Comparison of ENCODE assay signal across 8 cellular contexts in the genomic region with DNA sequence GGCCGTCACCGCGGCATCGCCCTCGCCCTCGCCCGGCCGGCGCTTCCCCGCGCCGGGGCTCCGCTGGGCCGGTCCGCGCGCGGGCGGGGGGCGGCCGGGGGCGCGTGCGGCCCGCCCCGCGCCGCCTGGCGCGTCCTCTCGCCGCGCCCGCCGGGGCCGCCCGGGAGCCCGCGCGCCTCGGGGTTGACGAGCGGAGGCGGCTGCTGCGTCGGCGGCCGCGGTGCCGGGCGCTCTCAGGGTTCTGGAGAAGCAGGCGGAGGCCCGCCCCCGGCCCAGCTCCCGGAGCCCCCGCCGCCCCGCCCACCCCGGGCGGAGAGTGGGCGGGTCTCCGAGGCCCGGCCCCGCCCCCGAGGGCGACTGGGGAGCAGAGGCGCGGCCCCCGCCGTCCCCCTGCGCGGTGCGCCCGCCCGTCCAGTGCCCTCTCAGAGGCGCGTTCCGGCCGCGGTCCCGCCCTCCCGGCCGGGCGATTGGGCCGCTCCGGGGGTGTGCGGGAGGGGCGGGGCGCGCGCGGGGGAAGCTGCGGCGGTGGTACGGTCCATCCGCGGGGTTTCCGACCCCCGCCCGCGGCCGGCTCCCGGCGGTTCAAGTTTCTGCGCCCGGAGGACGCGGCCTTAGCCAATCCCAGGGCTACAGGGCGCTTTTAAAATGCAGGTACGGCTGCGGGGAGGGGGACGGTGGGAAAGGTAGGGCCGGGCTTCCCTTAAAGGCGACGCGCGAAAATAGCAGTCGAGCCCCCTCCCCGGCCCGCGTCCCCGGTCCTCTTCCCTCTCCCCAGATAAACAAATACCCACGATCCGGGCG. TPM values are rescaled to one million over a fixed set of nuclear protein-coding genes. Genes with fewer than 3 reads are reported as not detected.
DNase-seq lines count a peak whose midpoint lies in the region; ATAC-seq and TF ChIP-seq lines count a peak whose summit lies in the region.

TSS of gene CCDC85C (minus strand) at position 243 of the 801 bp plus-strand sequence. CDS start 248 bp downstream, outside the sequence.

- peak within 1 kb of the TSS; percentile 85 for H3K18ac ChIP-seq in H9 (ENCODE audit: insufficient read length, low read depth, low read length)

- H3K27me3 ChIP-seq in H9 (ENCODE audit: insufficient read depth, low read length) (peaks cover 18% of the 10 kb centered on the region; the same call in 1 of the 2 replicates), MG63 (no peaks in the 10 kb centered on the region), SJSA1 (replicated peaks) (no peaks in the 10 kb centered on the region)

- no peaks in the 10 kb centered on the region for H4K20me1 ChIP-seq in H9 (ENCODE audit: control insufficient read depth, insufficient read depth, insufficient read length)

- H4K91ac ChIP-seq in H9 (ENCODE audit: insufficient read length, low read depth, low read length), result no peak within 1 kb of the TSS

- H2AFZ ChIP-seq in H9 (ENCODE audit: low read length), result no peak within 1 kb of the TSS

- H3K4me2 ChIP-seq in H9 (ENCODE audit: insufficient read depth, insufficient read length, low read length), result peak within 1 kb of the TSS; percentile 61

- H3K4me1 Mint-ChIP-seq in H9, result peaks cover 34 to 48% of the 10 kb centered on the region in 2 experiments
- peaks cover 38% of the 10 kb centered on the region for H3K4me1 Mint-ChIP-seq in neural crest cell
- H3K4me1 Mint-ChIP-seq in stimulated activated naive CD8-positive, alpha-beta T cell treated with anti-CD3 and anti-CD28 coated beads, Interleukin-15, amount 100 ng/mL, for 72 hours, result peaks cover 43% of the 10 kb centered on the region

- no peak within 1 kb of the TSS for H2BK15ac ChIP-seq in H9 (ENCODE audit: low read depth, low read length)

- peak within 1 kb of the TSS; percentile 63 for H3K9ac ChIP-seq in H9 (ENCODE audit: extremely low read depth, insufficient read length, low read length)

- H3K27ac ChIP-seq in H9 (ENCODE audit: insufficient read length, low read depth, low read length) (no peak within 1 kb of the TSS), SJSA1 (peak within 1 kb of the TSS; percentile 82)

- peak; percentile 94 for DNase-seq in EH (ENCODE audit: low read depth)
- peak; percentile 97 for DNase-seq in H9
- DNase-seq in MG63, result peak; percentile 90
- peak; percentile 85 to 93 for DNase-seq in SJSA1 (ENCODE audit: low read depth in 1 of 2, low spot score in 2 of 2)
- DNase-seq in activated naive CD4-positive, alpha-beta T cell treated with Interleukin-2 at 50 U/mL for 16 hours, result peak; percentile 93
- peak; percentile 85 for DNase-seq in foreskin melanocyte
- DNase-seq in neural crest cell (ENCODE audit: low read depth, low spot score), result peak; percentile 94
- DNase-seq in stimulated activated naive CD8-positive, alpha-beta T cell treated with anti-CD3 and anti-CD28 coated beads, Interleukin-15, amount 100 ng/mL, for 72 hours, result peak; percentile 96 to 98

- peaks cover 0 to 3% (median 0%) of the 10 kb centered on the region in 3 experiments; a peak in 3 of 7 replicates for H3K36me3 Mint-ChIP-seq in H9 (ENCODE audit: insufficient read depth in 1 of 3, low read depth in 3 of 3)
- H3K36me3 Mint-ChIP-seq in neural crest cell (ENCODE audit: low read depth), result no peaks in the 10 kb centered on the region

- WGBS in H9 (ENCODE audit: extremely low coverage, insufficient read length, low lambda C conversion rate), result no CpG with 5 or more reads among the region's 125 CpGs

- no peak within 1 kb of the TSS for H2BK20ac ChIP-seq in H9 (ENCODE audit: low read depth, low read length, poor library complexity, severe bottlenecking)

- peaks cover 3% of the 10 kb centered on the region for H3K79me1 ChIP-seq in H9 (ENCODE audit: insufficient read depth, low read depth, low read length, poor library complexity, severe bottlenecking)

- peaks cover 8% of the 10 kb centered on the region; the same call in 1 of the 2 replicates for H3K79me2 ChIP-seq in H9 (ENCODE audit: insufficient read depth, low read length)

- no peaks in the 10 kb centered on the region; the same call in 1 of the 2 replicates for H3K4me1 ChIP-seq in H9 (ENCODE audit: insufficient read depth, low read length)
- H3K4me1 ChIP-seq in SJSA1 (replicated peaks), result peaks cover 42% of the 10 kb centered on the region

- no peak within 1 kb of the TSS for H4K5ac ChIP-seq in H9 (ENCODE audit: insufficient read length, low read depth, low read length)

- no peak within 1 kb of the TSS for H3K4ac ChIP-seq in H9 (ENCODE audit: low read depth, low read length)

- H2BK12ac ChIP-seq in H9 (ENCODE audit: insufficient read length, low read depth, low read length), result no peak within 1 kb of the TSS

- H2BK5ac ChIP-seq in H9 (ENCODE audit: insufficient read length, low read length), result no peak within 1 kb of the TSS

- H3K27ac Mint-ChIP-seq in H9, result peak within 1 kb of the TSS; percentile 76 to 97 (median 94); a peak in 5 of 7 replicates
- H3K27ac Mint-ChIP-seq in neural crest cell (ENCODE audit: unreplicated experiment), result peak within 1 kb of the TSS; percentile 98
- peak within 1 kb of the TSS; percentile 95 for H3K27ac Mint-ChIP-seq in stimulated activated naive CD8-positive, alpha-beta T cell treated with anti-CD3 and anti-CD28 coated beads, Interleukin-15, amount 100 ng/mL, for 72 hours

- no peak within 1 kb of the TSS for H2AK5ac ChIP-seq in H9 (ENCODE audit: insufficient read length, low read length)

- no peak within 1 kb of the TSS for H2BK120ac ChIP-seq in H9 (ENCODE audit: low read depth, low read length, poor library complexity, severe bottlenecking)

- peak within 1 kb of the TSS; percentile 90 for H3K14ac ChIP-seq in H9 (ENCODE audit: insufficient read depth, low read length)

- TF ChIP-seq CTCF in H9 (conservative IDR thresholded peaks at IDR 0.05) (no peak), neural crest cell (conservative IDR thresholded peaks at IDR 0.05) (no peak)

- H3K36me3 ChIP-seq in MG63 (no peaks in the 10 kb centered on the region), SJSA1 (peaks cover 26% of the 10 kb centered on the region)

- ATAC-seq in stimulated activated naive CD8-positive, alpha-beta T cell treated with anti-CD3 and anti-CD28 coated beads, Interleukin-15, amount 100 ng/mL, for 72 hours, result peak; percentile 92

- H3K4me3 Mint-ChIP-seq in H9 (peak within 1 kb of the TSS; percentile 79 to 88), neural crest cell (peak within 1 kb of the TSS; percentile 94)
- H3K4me3 Mint-ChIP-seq in stimulated activated naive CD8-positive, alpha-beta T cell treated with anti-CD3 and anti-CD28 coated beads, Interleukin-15, amount 100 ng/mL, for 72 hours, result peak within 1 kb of the TSS; percentile 90 to 98

- peak within 1 kb of the TSS; percentile 68 for H3K4me3 ChIP-seq in MG63
- H3K4me3 ChIP-seq in SJSA1, result peak within 1 kb of the TSS; percentile 65

- H3K23ac ChIP-seq in H9 (ENCODE audit: insufficient read length, low read depth, low read length), result no peak within 1 kb of the TSS

- no peak within 1 kb of the TSS for H3K56ac ChIP-seq in H9 (ENCODE audit: insufficient read length, low read depth, low read length)

- no peak within 1 kb of the TSS for H3T11ph ChIP-seq in H9 (ENCODE audit: low read length)

- H3K9me3 Mint-ChIP-seq in H9 (no peaks in the 10 kb centered on the region), neural crest cell (no peaks in the 10 kb centered on the region)
- no peaks in the 10 kb centered on the region for H3K9me3 Mint-ChIP-seq in stimulated activated naive CD8-positive, alpha-beta T cell treated with anti-CD3 and anti-CD28 coated beads, Interleukin-15, amount 100 ng/mL, for 72 hours

- no peaks in the 10 kb centered on the region for H3K9me3 ChIP-seq in H9 (ENCODE audit: control insufficient read depth, low read depth, low read length)
- no peaks in the 10 kb centered on the region for H3K9me3 ChIP-seq in MG63
- 0 out of 2 replicates have a peak, but pooled peaks cover 3% of the 10 kb centered on the region for H3K9me3 ChIP-seq in SJSA1 (replicated peaks)

- H3K23me2 ChIP-seq in H9 (ENCODE audit: insufficient read length, low read depth, low read length, poor library complexity, severe bottlenecking), result peaks cover 18% of the 10 kb centered on the region

- H3K27me3 Mint-ChIP-seq in H9 (ENCODE audit: low read depth) (peaks cover 52% of the 10 kb centered on the region), neural crest cell (ENCODE audit: low read depth) (peaks cover 43% of the 10 kb centered on the region)
- H3K27me3 Mint-ChIP-seq in stimulated activated naive CD8-positive, alpha-beta T cell treated with anti-CD3 and anti-CD28 coated beads, Interleukin-15, amount 100 ng/mL, for 72 hours, result no peaks in the 10 kb centered on the region

- H4K8ac ChIP-seq in H9 (replicated peaks; ENCODE audit: insufficient read length, low read depth, low read length), result no peak within 1 kb of the TSS

RNA-seq across cellular contexts. Expression of gene CCDC85C, which starts in this region (rescaled TPM):
- total RNA-seq in H9 (2021) (33.2 and 36.3 TPM in 2 replicates), neural crest cell (31.4 and 32.3 TPM in 2 replicates)
- total RNA-seq in MG63 (2014; rRNA removed; shearing (Covaris generic); ENCODE audit: low replicate concordance), result 19.9 and 22.2 TPM in 2 replicates
- total RNA-seq in SJSA1 (2014; rRNA removed; shearing (Covaris generic)), result 14.5 and 25.8 TPM in 2 replicates
